Comparison of ENCODE assay signal across 9 cellular contexts in genomic region chr5:180816608-180817534, GRCh38. TPM values are rescaled to one million over a fixed set of nuclear protein-coding genes. Genes with fewer than 3 reads are reported as not detected.
A peak's percentile ranks its signal among the peaks of the same experiment; 100 is the strongest.
DNase-seq lines count a peak whose midpoint lies in the region; ATAC-seq and TF ChIP-seq lines count a peak whose summit lies in the region.
"Had no signal": no experiment of that assay in that cellular context is flagged by ENCODE, and none has a peak within 500 bp of the region (broad histone marks: within the 10 kb centered on the region; RNA-seq: fewer than 3 reads in every experiment).

No MANE protein-coding gene starts in this region.

- WGBS in esophagus muscularis mucosa: 35% methylated on average over 12 of the region's 13 CpGs

- H3K4me1 ChIP-seq in esophagus muscularis mucosa: peaks cover 36 to 52% (median 51%) of the 10 kb centered on the region in 4 donors

- no peak for TF ChIP-seq EP300 in esophagus muscularis mucosa (IDR thresholded peaks at IDR 0.05)

- H3K27me3 ChIP-seq in esophagus muscularis mucosa: no peaks in the 10 kb centered on the region

- ATAC-seq in sciatic nerve (peak; percentile 36), GM18520 (IDR thresholded peaks at IDR 0.05; ENCODE audit: unreplicated experiment) (no peak), GM18873 (IDR thresholded peaks at IDR 0.05; ENCODE audit: low FRiP score, unreplicated experiment) (no peak)

- no peak for TF ChIP-seq POLR2A in esophagus muscularis mucosa (IDR thresholded peaks at IDR 0.05; ENCODE audit: low read depth)

- peak overlapping the region; percentile 60 to 72 (median 68) for H3K27ac ChIP-seq in esophagus muscularis mucosa (replicated peaks in 1 of 4)
- H3K27ac ChIP-seq: 22Rv1 had no signal

- DNase-seq in DMS 273 (lab: John Stamatoyannopoulos, UW; ENCODE audit: unreplicated experiment) (peak; percentile 45), DMS 273 treated with DMSO at 0.1 percent for 48 hours (lab: John Stamatoyannopoulos, UW) (no peak), NCI-H69 (lab: John Stamatoyannopoulos, UW) (peak; percentile 11), esophagus muscularis mucosa (ENCODE audit: extremely low spot score) (no peak), sciatic nerve (ENCODE audit: low spot score) (peak; percentile 72), kidney tubule cell (ENCODE audit: low spot score) (no peak)

- intact Hi-C loops in esophagus muscularis mucosa (cut with DNase I): no loop called here
- intact Hi-C loops in sciatic nerve (cut with DNase I): no loop called here

- H3K4me3 ChIP-seq in esophagus muscularis mucosa: peak overlapping the region in 1 of 4 donors; percentile 5

- no peak for TF ChIP-seq CTCF in esophagus muscularis mucosa (IDR thresholded peaks at IDR 0.05)

- H3K9me3 ChIP-seq in esophagus muscularis mucosa: no peaks in the 10 kb centered on the region

- no peaks in the 10 kb centered on the region for H3K36me3 ChIP-seq in esophagus muscularis mucosa

RNA-seq across cellular contexts. Expression of gene MGAT1, which starts 14.3 kb away (rescaled TPM):
- 100 to 1,000 TPM; 132 to 205 (median 190) TPM for total RNA-seq in esophagus muscularis mucosa
- total RNA-seq in sciatic nerve: 131 TPM

RNA-seq across cellular contexts. Expression of gene ZFP62, which starts 44.2 kb away (rescaled TPM):
- total RNA-seq in esophagus muscularis mucosa: 10 to 100 TPM; 17.7 to 22.8 (median 20.5) TPM
- total RNA-seq in sciatic nerve: 29.9 TPM

Comparison
In these comparisons a context has a peak if more than half of its experiments do, and no peak if none do; other contexts are left out.
1. DNase-seq: peak in DMS 273 (single experiment), NCI-H69 (single experiment) and sciatic nerve (single experiment); none in DMS 273 treated with DMSO at 0.1 percent for 48 hours (single experiment), esophagus muscularis mucosa (single experiment) and kidney tubule cell (single experiment).